Comparison of ENCODE assay signal across 21 cellular contexts in genomic region chr7:90973146-90973545, GRCh38.
DNase-seq lines count a peak whose midpoint lies in the region; ATAC-seq and TF ChIP-seq lines count a peak whose summit lies in the region.
"Had no signal": no experiment of that assay in that cellular context is flagged by ENCODE, and none has a peak within 500 bp of the region (broad histone marks: within the 10 kb centered on the region; RNA-seq: fewer than 3 reads in every experiment).

No MANE protein-coding gene starts in this region.

- H3K4me1 Mint-ChIP-seq in GM23338: peaks cover 22% of the 10 kb centered on the region
- H3K4me1 Mint-ChIP-seq in endodermal cell: no peaks in the 10 kb centered on the region
- H3K4me1 Mint-ChIP-seq: natural killer cell; stimulated activated effector memory CD8-positive, alpha-beta T cell treated with anti-CD3 and anti-CD28 coated beads, Interleukin-12 subunit alpha, Interleukin-12 subunit beta, amount 100 ng/mL, for 72 hours had no signal

- no peak for ATAC-seq in GM23338
- ATAC-seq in GM21360 (IDR thresholded peaks at IDR 0.05; ENCODE audit: unreplicated experiment): no peak
- ATAC-seq in HG03442 (IDR thresholded peaks at IDR 0.05; ENCODE audit: unreplicated experiment): no peak
- ATAC-seq: left cardiac atrium; natural killer cell; pancreas; stimulated activated effector memory CD8-positive, alpha-beta T cell treated with anti-CD3 and anti-CD28 coated beads, Interleukin-12 subunit alpha, Interleukin-12 subunit beta, amount 100 ng/mL, for 72 hours had no signal

- no peak overlapping the region for H2AFZ ChIP-seq in GM23338

- no peaks in the 10 kb centered on the region for H3F3A ChIP-seq in GM23338 (replicated peaks; ENCODE audit: low read depth)

- TF ChIP-seq EP300 in stomach (IDR thresholded peaks at IDR 0.05): no peak

- peaks cover 1% of the 10 kb centered on the region for H3K27me3 Mint-ChIP-seq in GM23338 (ENCODE audit: insufficient read depth, low read depth, poor library complexity)
- H3K27me3 Mint-ChIP-seq in endodermal cell (ENCODE audit: insufficient read depth): peaks cover 11% of the 10 kb centered on the region

- 87 to 93% methylated on average over 3 of the region's 3 CpGs for WGBS in endodermal cell (ENCODE audit: insufficient coverage in 1 of 2, insufficient read length in 1 of 2), 2 experiments
- WGBS in stomach, 5 donors: 78 to 95% (median 87%) methylated on average over 3 of the region's 3 CpGs

- H3K4me1 ChIP-seq in GM23338 (ENCODE audit: insufficient read depth) (0 out of 2 replicates have a peak, but pooled peaks cover 12% of the 10 kb centered on the region), endodermal cell (ENCODE audit: control insufficient read depth, insufficient read depth, low read length) (no peaks in the 10 kb centered on the region), stomach (no peaks in the 10 kb centered on the region)
- H3K4me1 ChIP-seq: pancreas, sigmoid colon had no signal

- H3K9ac ChIP-seq in SK-N-MC (ENCODE audit: insufficient read length) (no peak overlapping the region), endodermal cell (ENCODE audit: extremely low read depth, low read length, poor library complexity, severe bottlenecking) (no peak overlapping the region)

- intact Hi-C loops in stomach (cut with DNase I; ENCODE audit: low total_unique reads): no loop called here

- peaks cover 21% of the 10 kb centered on the region; the same call in 1 of the 2 replicates for H3K36me3 ChIP-seq in GM23338 (ENCODE audit: insufficient read depth)
- H3K36me3 ChIP-seq in SK-N-MC (ENCODE audit: insufficient read depth, low read length): peaks cover 29% of the 10 kb centered on the region
- H3K36me3 ChIP-seq in endodermal cell (ENCODE audit: control insufficient read depth, insufficient read depth, low read length): no peaks in the 10 kb centered on the region
- peaks cover 0 to 5% (median 0%) of the 10 kb centered on the region in 4 donors for H3K36me3 ChIP-seq in stomach
- H3K36me3 ChIP-seq: pancreas, sigmoid colon had no signal

- peak overlapping the region; percentile 91 for H3K27ac Mint-ChIP-seq in GM23338
- H3K27ac Mint-ChIP-seq in endodermal cell: no peak overlapping the region
- H3K27ac Mint-ChIP-seq: natural killer cell; stimulated activated effector memory CD8-positive, alpha-beta T cell treated with anti-CD3 and anti-CD28 coated beads, Interleukin-12 subunit alpha, Interleukin-12 subunit beta, amount 100 ng/mL, for 72 hours had no signal

- H3K27ac ChIP-seq in GM23338 (ENCODE audit: low read depth) (no peak overlapping the region), SK-N-MC (peak overlapping the region; percentile 87), endodermal cell (ENCODE audit: low read depth, low read length) (no peak overlapping the region), stomach (no peak overlapping the region)
- H3K27ac ChIP-seq: pancreas, sigmoid colon had no signal

- H3K9me3 ChIP-seq in SK-N-MC (ENCODE audit: low read depth, low read length): peaks cover 5% of the 10 kb centered on the region
- H3K9me3 ChIP-seq in endodermal cell (ENCODE audit: control insufficient read depth, low read length): peaks cover 41% of the 10 kb centered on the region
- H3K9me3 ChIP-seq in stomach: peaks cover 0 to 9% (median 2%) of the 10 kb centered on the region in 4 donors
- H3K9me3 ChIP-seq: pancreas, sigmoid colon had no signal

- H3K36me3 Mint-ChIP-seq in GM23338 (ENCODE audit: low read depth) (peaks cover 54% of the 10 kb centered on the region), endodermal cell (ENCODE audit: low read depth) (peaks cover 16% of the 10 kb centered on the region)
- H3K36me3 Mint-ChIP-seq: natural killer cell; stimulated activated effector memory CD8-positive, alpha-beta T cell treated with anti-CD3 and anti-CD28 coated beads, Interleukin-12 subunit alpha, Interleukin-12 subunit beta, amount 100 ng/mL, for 72 hours had no signal

- no peaks in the 10 kb centered on the region for H4K20me1 ChIP-seq in GM23338 (replicated peaks; ENCODE audit: insufficient read depth)

- no peak overlapping the region for H3K4me3 ChIP-seq in GM23338
- H3K4me3 ChIP-seq in SK-N-MC: peak overlapping the region; percentile 23; the same call in 1 of the 2 replicates
- no peak overlapping the region for H3K4me3 ChIP-seq in fibroblast of mammary gland (ENCODE audit: control insufficient read depth, low read depth, low read length)
- no peak overlapping the region for H3K4me3 ChIP-seq in endodermal cell (ENCODE audit: low read length)
- no peak overlapping the region for H3K4me3 ChIP-seq in stomach
- H3K4me3 ChIP-seq: pancreas, sigmoid colon had no signal

- peaks cover 52% of the 10 kb centered on the region for H3K9me3 Mint-ChIP-seq in GM23338
- H3K9me3 Mint-ChIP-seq in endodermal cell: peaks cover 53% of the 10 kb centered on the region

- H3K4me2 ChIP-seq in GM23338: no peak overlapping the region

- H3K27me3 ChIP-seq in GM23338 (ENCODE audit: insufficient read depth): no peaks in the 10 kb centered on the region
- H3K27me3 ChIP-seq in endodermal cell (ENCODE audit: control insufficient read depth, insufficient read depth, low read length, poor library complexity, severe bottlenecking): peaks cover 21% of the 10 kb centered on the region
- H3K27me3 ChIP-seq in stomach: no peaks in the 10 kb centered on the region
- H3K27me3 ChIP-seq: pancreas, sigmoid colon had no signal

- H3K4me3 Mint-ChIP-seq in GM23338 (no peak overlapping the region), endodermal cell (no peak overlapping the region)
- H3K4me3 Mint-ChIP-seq: natural killer cell; stimulated activated effector memory CD8-positive, alpha-beta T cell treated with anti-CD3 and anti-CD28 coated beads, Interleukin-12 subunit alpha, Interleukin-12 subunit beta, amount 100 ng/mL, for 72 hours had no signal

- H3K9me2 ChIP-seq in GM23338 (ENCODE audit: insufficient read depth): no peaks in the 10 kb centered on the region

- TF ChIP-seq POLR2A in stomach (IDR thresholded peaks at IDR 0.05): no peak

- H3K79me2 ChIP-seq in GM23338 (replicated peaks; ENCODE audit: insufficient read depth): no peaks in the 10 kb centered on the region

- peak; percentile 15 for DNase-seq in AG08395 (ENCODE audit: low spot score)
- no peak for DNase-seq in GM23338 (ENCODE audit: low spot score)
- DNase-seq in SK-N-MC (ENCODE audit: low read depth, low spot score): no peak
- DNase-seq in fibroblast of mammary gland (ENCODE audit: low read depth): peak; percentile 51
- DNase-seq in endodermal cell: no peak
- DNase-seq in stomach: no peak
- DNase-seq: activated CD4-positive, alpha-beta T cell treated with anti-CD3 and anti-CD28 coated beads, Interleukin-2, amount 50 U/mL, for 48 hours; activated T-cell treated with anti-CD3 and anti-CD28 coated beads for 4 hours; anterior cingulate cortex; Kasumi-1; left cardiac atrium; natural killer cell; NCI-H1092; NCI-H526 treated with DMSO at 0.1 percent for 48 hours; OCI-M1; pancreas; SHP77 treated with DMSO at 0.1 percent for 48 hours; sigmoid colon had no signal

- TF ChIP-seq CTCF in GM23338 (conservative IDR thresholded peaks at IDR 0.05; ENCODE audit: low read depth in 2 of 2): no peak
- no peak for TF ChIP-seq CTCF in fibroblast of mammary gland (conservative IDR thresholded peaks at IDR 0.05; ENCODE audit: control insufficient read depth, insufficient read depth, low read depth, low read length)
- TF ChIP-seq CTCF in endodermal cell (conservative IDR thresholded peaks at IDR 0.05): no peak
- no peak for TF ChIP-seq CTCF in stomach (IDR thresholded peaks at IDR 0.05)

TF ChIP-seq in GM23338, 12 proteins besides CTCF, POLR2A, EP300 and RAD21:
- TF ChIP-seq ZNF331 (CRISPR knock-in tag; IDR thresholded peaks at IDR 0.05; ENCODE audit: low read depth) (no peak), POLR2AphosphoS5 (IDR thresholded peaks at IDR 0.05; ENCODE audit: low read depth) (no peak), REST (IDR thresholded peaks at IDR 0.05; ENCODE audit: unreplicated experiment) (no peak), EZH2 (IDR thresholded peaks at IDR 0.05; ENCODE audit: low read depth, unreplicated experiment) (no peak)

Comparison
In these comparisons a context has a peak if more than half of its experiments do, and no peak if none do; other contexts are left out.
1. DNase-seq: peak in AG08395 (single experiment) and fibroblast of mammary gland (single experiment); none in GM23338 (single experiment), SK-N-MC (single experiment), endodermal cell (single experiment) and stomach (single experiment).